In genomic region chr17:57471941-57472368, GRCh38 we compare ENCODE assay signal across 18 cellular contexts.
DNase-seq lines count a peak whose midpoint lies in the region; ATAC-seq, FAIRE-seq and TF ChIP-seq lines count a peak whose summit lies in the region.
"Had no signal": no experiment of that assay in that cellular context is flagged by ENCODE, and none has a peak within 500 bp of the region (broad histone marks: within the 10 kb centered on the region; RNA-seq: fewer than 3 reads in every experiment).

No MANE protein-coding gene starts in this region.

- H3K27ac ChIP-seq in left ventricle myocardium inferior (replicated peaks) (peak overlapping the region; percentile 75), mesendoderm (ENCODE audit: low read depth, low read length) (no peak overlapping the region), small intestine (ENCODE audit: low read depth in 1 of 2, low read length in 1 of 2) (no peak overlapping the region)
- H3K27ac ChIP-seq: GM23248 had no signal

- H3K27me3 Mint-ChIP-seq in WTC11 (ENCODE audit: low read depth) (peaks cover 5% of the 10 kb centered on the region), type B pancreatic cell (no peaks in the 10 kb centered on the region)
- H3K27me3 Mint-ChIP-seq: activated T-helper 17 cell treated with anti-CD3 and anti-CD28 coated beads, Interleukin-2, amount 50 U/mL, for 72 hours; CD4-positive, alpha-beta memory T cell; stimulated activated naive CD8-positive, alpha-beta T cell treated with anti-CD3 and anti-CD28 coated beads, Interleukin-15, Interleukin-2, amounts not matched to agents 100 ng/mL and 50 ng/mL, for 24 hours had no signal

- H3K36me3 ChIP-seq in left ventricle myocardium inferior (no peaks in the 10 kb centered on the region), mesendoderm (ENCODE audit: control insufficient read depth, insufficient read depth, low read length) (no peaks in the 10 kb centered on the region), small intestine (ENCODE audit: control insufficient read depth in 2 of 2, insufficient read depth in 2 of 2, low read length in 2 of 2) (peaks cover 0 to 2% of the 10 kb centered on the region in 2 donors)

- ATAC-seq in Right ventricle myocardium superior (ENCODE audit: poor library complexity) (no peak), WTC11 (peak; percentile 77)
- ATAC-seq: activated T-helper 17 cell treated with anti-CD3 and anti-CD28 coated beads, Interleukin-2, amount 50 U/mL, for 72 hours; left colon had no signal

- H2BK15ac ChIP-seq in mesendoderm (replicated peaks; ENCODE audit: low read depth) = no peak overlapping the region

- no peak overlapping the region for H3K18ac ChIP-seq in mesendoderm (ENCODE audit: low read length)

- H3K4me2 ChIP-seq in mesendoderm (ENCODE audit: low read length) = no peak overlapping the region

- H3K36me3 Mint-ChIP-seq in WTC11 (no peaks in the 10 kb centered on the region), type B pancreatic cell (peaks cover 5% of the 10 kb centered on the region)

- H3K27ac Mint-ChIP-seq in WTC11 (peak overlapping the region; percentile 71), type B pancreatic cell (no peak overlapping the region)
- H3K27ac Mint-ChIP-seq: activated T-helper 17 cell treated with anti-CD3 and anti-CD28 coated beads, Interleukin-2, amount 50 U/mL, for 72 hours; stimulated activated naive CD8-positive, alpha-beta T cell treated with anti-CD3 and anti-CD28 coated beads, Interleukin-15, Interleukin-2, amounts not matched to agents 100 ng/mL and 50 ng/mL, for 24 hours had no signal

- intact Hi-C loops in left ventricle myocardium inferior (cut with micrococcal nuclease) (no loop called here), Right ventricle myocardium superior (cut with DNase I) (no loop called here)

- WGBS in mesendoderm (ENCODE audit: extremely low coverage, insufficient coverage, low lambda C conversion rate) = no CpG with 5 or more reads among the region's 8 CpGs
- 87 to 94% (median 93%) methylated on average over 8 of the region's 8 CpGs for WGBS in small intestine, 3 donors

- H3K9me3 Mint-ChIP-seq in WTC11 = no peaks in the 10 kb centered on the region
- H3K9me3 Mint-ChIP-seq in type B pancreatic cell = no peaks in the 10 kb centered on the region
- H3K9me3 Mint-ChIP-seq: activated T-helper 17 cell treated with anti-CD3 and anti-CD28 coated beads, Interleukin-2, amount 50 U/mL, for 72 hours; CD4-positive, alpha-beta memory T cell; stimulated activated naive CD8-positive, alpha-beta T cell treated with anti-CD3 and anti-CD28 coated beads, Interleukin-15, Interleukin-2, amounts not matched to agents 100 ng/mL and 50 ng/mL, for 24 hours had no signal

- H3K79me2 ChIP-seq in mesendoderm (ENCODE audit: control insufficient read depth, insufficient read depth, low read length) = no peaks in the 10 kb centered on the region

- H2BK5ac ChIP-seq in mesendoderm (ENCODE audit: low read length) = no peak overlapping the region

- POLR2A ChIA-PET in WTC11 (lab: Charles Lee) = interaction anchor here (0.6 to 1.2 kb wide), 2 partner anchors 11 to 17 kb away, joined by 3 to 6 read pairs; no protein-coding TSS in a partner anchor

- no peak overlapping the region for H3K4me3 ChIP-seq in left ventricle myocardium inferior
- H3K4me3 ChIP-seq in mesendoderm (ENCODE audit: low read length) = no peak overlapping the region
- no peak overlapping the region for H3K4me3 ChIP-seq in small intestine (ENCODE audit: low read depth in 1 of 2, low read length in 2 of 2)
- H3K4me3 ChIP-seq: GM23248 had no signal

- H2AK5ac ChIP-seq in mesendoderm (ENCODE audit: low read length) = no peak overlapping the region

- DNase-seq in left ventricle myocardium inferior (no peak), Right ventricle myocardium superior (no peak), WTC11 (ENCODE audit: low spot score) (peak; percentile 30), mesendoderm (peak; percentile 56), type B pancreatic cell (ENCODE audit: extremely low spot score, unreplicated experiment) (no peak), small intestine (no peak)
- no peak for DNase-seq in effector CD4-positive, alpha-beta T cell
- no peak for DNase-seq in activated CD4-positive, alpha-beta T cell treated with anti-CD3 and anti-CD28 coated beads, Interleukin-2, amount 50 U/mL, for 48 hours
- DNase-seq: ACHN; activated CD8-positive, alpha-beta memory T cell treated with anti-CD3 and anti-CD28 coated beads for 24 hours; CD4-positive, alpha-beta memory T cell; GM23248; hypothalamus; left colon; NCI-H2029 treated with DMSO at 0.1 percent for 48 hours had no signal

- H3K9me3 ChIP-seq in left ventricle myocardium inferior (replicated peaks) = no peaks in the 10 kb centered on the region
- no peaks in the 10 kb centered on the region for H3K9me3 ChIP-seq in small intestine (ENCODE audit: control insufficient read depth, low read depth)

- CTCF ChIA-PET in WTC11 (lab: Charles Lee) = interaction anchor here (0.8 to 3.5 kb wide), 13 partner anchors 8 to 361 kb away, joined by 3 to 27 read pairs (median 6); no protein-coding TSS in a partner anchor

- FAIRE-seq in small intestine (lab: Jason Lieb, UNC) = no peak
- FAIRE-seq: endometrium had no signal

- H3K4me1 Mint-ChIP-seq in WTC11 = peaks cover 90% of the 10 kb centered on the region
- peaks cover 46% of the 10 kb centered on the region for H3K4me1 Mint-ChIP-seq in type B pancreatic cell (ENCODE audit: unreplicated experiment)

- H3K9ac ChIP-seq in mesendoderm (ENCODE audit: low read length) = no peak overlapping the region
- H3K9ac ChIP-seq: GM23248 had no signal

- no peak overlapping the region for H4K5ac ChIP-seq in mesendoderm (ENCODE audit: low read length)

- no peak overlapping the region for H2BK120ac ChIP-seq in mesendoderm (ENCODE audit: low read depth, low read length)

- peaks cover 6% of the 10 kb centered on the region for H3K79me1 ChIP-seq in mesendoderm (ENCODE audit: low read length)

- H3K56ac ChIP-seq in mesendoderm (ENCODE audit: low read length) = no peak overlapping the region

- no peak overlapping the region for H3K23ac ChIP-seq in mesendoderm (ENCODE audit: low read length)

- no peak overlapping the region for H4K8ac ChIP-seq in mesendoderm (ENCODE audit: low read depth, low read length)

- H3K4me1 ChIP-seq in left ventricle myocardium inferior (peaks cover 70% of the 10 kb centered on the region), mesendoderm (ENCODE audit: control insufficient read depth, low read depth, low read length) (peaks cover 7% of the 10 kb centered on the region), small intestine (ENCODE audit: control insufficient read depth in 2 of 2, insufficient read depth in 1 of 2, low read depth in 1 of 2, low read length in 1 of 2) (peaks cover 0 to 10% of the 10 kb centered on the region in 2 donors)

- TF ChIP-seq CTCF in left ventricle myocardium inferior (IDR thresholded peaks at IDR 0.05; ENCODE audit: borderline replicate concordance) (no peak), WTC11 (IDR thresholded peaks at IDR 0.05) (no peak), type B pancreatic cell (conservative IDR thresholded peaks at IDR 0.05) (peak; percentile 35)

- H3K4me3 Mint-ChIP-seq in WTC11 (no peak overlapping the region), type B pancreatic cell (peak overlapping the region; percentile 11)
- H3K4me3 Mint-ChIP-seq: activated T-helper 17 cell treated with anti-CD3 and anti-CD28 coated beads, Interleukin-2, amount 50 U/mL, for 72 hours; CD4-positive, alpha-beta memory T cell; stimulated activated naive CD8-positive, alpha-beta T cell treated with anti-CD3 and anti-CD28 coated beads, Interleukin-15, Interleukin-2, amounts not matched to agents 100 ng/mL and 50 ng/mL, for 24 hours had no signal

- H3K4ac ChIP-seq in mesendoderm (ENCODE audit: low read depth, low read length) = no peak overlapping the region

- no peaks in the 10 kb centered on the region for H3K27me3 ChIP-seq in left ventricle myocardium inferior (ENCODE audit: low read depth)
- H3K27me3 ChIP-seq in mesendoderm (ENCODE audit: insufficient read depth, low read length, poor library complexity) = no peaks in the 10 kb centered on the region
- no peaks in the 10 kb centered on the region for H3K27me3 ChIP-seq in small intestine (ENCODE audit: control insufficient read depth in 2 of 2, insufficient read depth in 2 of 2, low read length in 2 of 2)

TF ChIP-seq in WTC11, 78 proteins besides CTCF, POLR2A, EP300 and RAD21 (continues in another document):
- TF ChIP-seq, protein P1, sequence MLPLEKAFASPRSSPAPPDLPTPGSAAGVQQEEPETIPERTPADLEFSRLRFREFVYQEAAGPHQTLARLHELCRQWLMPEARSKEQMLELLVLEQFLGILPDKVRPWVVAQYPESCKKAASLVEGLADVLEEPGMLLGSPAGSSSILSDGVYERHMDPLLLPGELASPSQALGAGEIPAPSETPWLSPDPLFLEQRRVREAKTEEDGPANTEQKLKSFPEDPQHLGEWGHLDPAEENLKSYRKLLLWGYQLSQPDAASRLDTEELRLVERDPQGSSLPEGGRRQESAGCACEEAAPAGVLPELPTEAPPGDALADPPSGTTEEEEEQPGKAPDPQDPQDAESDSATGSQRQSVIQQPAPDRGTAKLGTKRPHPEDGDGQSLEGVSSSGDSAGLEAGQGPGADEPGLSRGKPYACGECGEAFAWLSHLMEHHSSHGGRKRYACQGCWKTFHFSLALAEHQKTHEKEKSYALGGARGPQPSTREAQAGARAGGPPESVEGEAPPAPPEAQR (CRISPR knock-in tag; IDR thresholded peaks at IDR 0.05) = no peak
- TF ChIP-seq MYBL2 (CRISPR knock-in tag; IDR thresholded peaks at IDR 0.05) (no peak), ZNF423 (CRISPR knock-in tag; IDR thresholded peaks at IDR 0.05) (peak; percentile 30; the same call in 1 of the 2 replicates), TEAD1 (CRISPR knock-in tag; IDR thresholded peaks at IDR 0.05) (0 out of 2 replicates have a peak, but pooled peaks have one; percentile 26), JAZF1 (CRISPR knock-in tag; IDR thresholded peaks at IDR 0.05) (no peak), ESRRA (CRISPR knock-in tag; IDR thresholded peaks at IDR 0.05; ENCODE audit: borderline replicate concordance) (no peak)

Comparison
In these comparisons a context has a peak if more than half of its experiments do, and no peak if none do; other contexts are left out.
1. DNase-seq: peak in WTC11 (single experiment) and mesendoderm (single experiment); none in left ventricle myocardium inferior (single experiment), Right ventricle myocardium superior (single experiment), type B pancreatic cell (single experiment), small intestine (single experiment), effector CD4-positive, alpha-beta T cell (single experiment) and activated CD4-positive, alpha-beta T cell treated with anti-CD3 and anti-CD28 coated beads, Interleukin-2, amount 50 U/mL, for 48 hours (0 of 2).